In genomic region chr4:89894654-89895652, GRCh38 we compare ENCODE assay signal across 8 cellular contexts. TPM values are rescaled to one million over a fixed set of nuclear protein-coding genes. Genes with fewer than 3 reads are reported as not detected.
DNase-seq lines count a peak whose midpoint lies in the region; ATAC-seq and TF ChIP-seq lines count a peak whose summit lies in the region.

Gene MMRN1, plus strand, starts transcription at chr4:89894854. Its CDS starts 118 bp downstream, at chr4:89894972.

- WGBS in GM23248 (ENCODE audit: low coverage in 1 of 2, low lambda C conversion rate in 2 of 2, missing lambda C conversion rate in 2 of 2), 2 experiments, result 47 to 51% methylated on average over 12 of the region's 12 CpGs

- no peak for TF ChIP-seq CTCF in OCI-LY7 (conservative IDR thresholded peaks at IDR 0.05; ENCODE audit: low read length)

- peak within 1 kb of the TSS; percentile 57 for H3K4me2 ChIP-seq in OCI-LY7 (ENCODE audit: low read length)
- H3K4me2 ChIP-seq in GM23248 (ENCODE audit: unreplicated experiment), result no peak within 1 kb of the TSS

- peaks cover 36% of the 10 kb centered on the region for H3K27me3 ChIP-seq in GM23248 (replicated peaks; ENCODE audit: insufficient read depth)

- no peak within 1 kb of the TSS for H3K4me3 ChIP-seq in OCI-LY7 (ENCODE audit: low read depth, low read length, poor library complexity, severe bottlenecking)
- H3K4me3 ChIP-seq in GM23248, result no peak within 1 kb of the TSS

- DNase-seq in OCI-LY7 (ENCODE audit: low spot score) (peak; percentile 22), mesenteric fat pad (ENCODE audit: low spot score) (no peak), left cardiac atrium (no peak), GM23248 (no peak), nucleus accumbens (lab: John Stamatoyannopoulos, UW) (no peak)
- DNase-seq in effector CD8-positive, alpha-beta T cell (lab: John Stamatoyannopoulos, UW), result no peak

- H3K9ac ChIP-seq in GM23248, result no peak within 1 kb of the TSS

- CTCF ChIA-PET in OCI-LY7 (lab: Charles Lee; ENCODE audit: unreplicated experiment), result no interaction called here

- intact Hi-C loops in OCI-LY7 (cut with micrococcal nuclease; ENCODE audit: unreplicated experiment), result loop anchor here (5.0 kb wide), 1 partner anchor 738 kb away; no protein-coding TSS in a partner anchor
- intact Hi-C loops in left cardiac atrium (cut with DNase I), result no loop called here

- H3K9me2 ChIP-seq in OCI-LY7 (ENCODE audit: insufficient read depth, low read length) (no peaks in the 10 kb centered on the region), GM23248 (ENCODE audit: insufficient read depth) (no peaks in the 10 kb centered on the region)

- H3K79me2 ChIP-seq in OCI-LY7 (ENCODE audit: insufficient read depth, low read depth, low read length) (no peaks in the 10 kb centered on the region), GM23248 (ENCODE audit: insufficient read depth) (no peaks in the 10 kb centered on the region)

- in situ Hi-C loops in GM23248 (cut with MboI), result loop anchor here (25.0 kb wide), 1 partner anchor 408 kb away; no protein-coding TSS in a partner anchor

- ATAC-seq in GM18498 (IDR thresholded peaks at IDR 0.05; ENCODE audit: unreplicated experiment) (peak; percentile 83), GM21737 (IDR thresholded peaks at IDR 0.05; ENCODE audit: unreplicated experiment) (peak; percentile 55), left cardiac atrium (no peak)

- no peaks in the 10 kb centered on the region for H3K36me3 ChIP-seq in OCI-LY7 (ENCODE audit: insufficient read depth, low read length)
- H3K36me3 ChIP-seq in GM23248 (ENCODE audit: low read depth), result no peaks in the 10 kb centered on the region

- H2AFZ ChIP-seq in OCI-LY7 (ENCODE audit: low read length), result peak within 1 kb of the TSS; percentile 61
- no peak within 1 kb of the TSS for H2AFZ ChIP-seq in GM23248

- H3K27ac ChIP-seq in OCI-LY7 (ENCODE audit: low read depth, low read length, poor library complexity, severe bottlenecking) (no peak within 1 kb of the TSS), GM23248 (no peak within 1 kb of the TSS)

- H3F3A ChIP-seq in GM23248 (ENCODE audit: insufficient read depth), result no peaks in the 10 kb centered on the region

- POLR2A ChIA-PET in OCI-LY7 (lab: Charles Lee), result interaction anchor here (1.0 to 1.2 kb wide), 2 partner anchors 10 to 15 kb away, joined by 3 to 4 read pairs; no protein-coding TSS in a partner anchor

- H4K20me1 ChIP-seq in OCI-LY7 (ENCODE audit: insufficient read depth, low read length) (no peaks in the 10 kb centered on the region), GM23248 (ENCODE audit: insufficient read depth) (no peaks in the 10 kb centered on the region)

- H3K9me3 ChIP-seq in OCI-LY7 (ENCODE audit: low read length) (no peaks in the 10 kb centered on the region), GM23248 (ENCODE audit: low read depth) (no peaks in the 10 kb centered on the region)

- peaks cover 21% of the 10 kb centered on the region for H3K4me1 ChIP-seq in OCI-LY7 (ENCODE audit: insufficient read depth, low read length, poor library complexity, severe bottlenecking)
- H3K4me1 ChIP-seq in GM23248 (ENCODE audit: insufficient read depth), result no peaks in the 10 kb centered on the region

- BruUV-seq in OCI-LY7 (replicated peaks; lab: Mats Ljungman, UMichigan), result no TSS peak

RNA-seq across cellular contexts. Expression of gene MMRN1, which starts in this region (rescaled TPM):
- total RNA-seq in OCI-LY7 (2014; rRNA removed; shearing (Covaris generic)), result not detected in 2 replicates
- total RNA-seq in OCI-LY7 (2022) (0.13 TPM in 1 of 2 replicates, not detected in the other), mesenteric fat pad (16.7 TPM), left cardiac atrium (10 to 100 TPM in 1 of 2 donors, 1 to 10 TPM in 1; 8.0 to 12.5 TPM)
- not detected in 2 replicates for total RNA-seq in GM23248 (2014; rRNA removed; shearing (Covaris generic))
- not detected in 2 replicates for polyA plus RNA-seq in GM23248 (2016; fragmentation: Nextera tagmentation; extraction: Ambion mirVana)

Comparison
In these comparisons a context has a peak if more than half of its experiments do, and no peak if none do; other contexts are left out.
1. Peak in DNase-seq and H3K4me2 ChIP-seq in OCI-LY7; RNA of the gene not detected or under 1 TPM.
2. ATAC-seq: peak in GM18498 (single experiment) and GM21737 (single experiment); none in left cardiac atrium (0 of 2).